31 cellular contexts compared by ENCODE assay signal in genomic region chr22:35488513-35488912, GRCh38. TPM values are rescaled to one million over a fixed set of nuclear protein-coding genes. Genes with fewer than 3 reads are reported as not detected.
A peak's percentile ranks its signal among the peaks of the same experiment; 100 is the strongest.
DNase-seq lines count a peak whose midpoint lies in the region; ATAC-seq and TF ChIP-seq lines count a peak whose summit lies in the region.
"Had no signal": no experiment of that assay in that cellular context is flagged by ENCODE, and none has a peak within 500 bp of the region (broad histone marks: within the 10 kb centered on the region; RNA-seq: fewer than 3 reads in every experiment).

No MANE protein-coding gene starts in this region.

- no peak for ATAC-seq in IMR-90 (ENCODE audit: low read depth)
- ATAC-seq in left colon = peak; percentile 73
- ATAC-seq: heart right ventricle had no signal

- H4K91ac ChIP-seq in IMR-90 (ENCODE audit: insufficient read depth, low read depth, low read length) = no peak overlapping the region

- no TSS peak for BruUV-seq in IMR-90 (replicated peaks; lab: Mats Ljungman, UMichigan)

- peaks cover 2% of the 10 kb centered on the region; the same call in 1 of the 2 replicates for H3K4me1 ChIP-seq in IMR-90 (ENCODE audit: control insufficient read depth, insufficient read depth, low read length)
- H3K4me1 ChIP-seq: A549, heart right ventricle, Peyer's patch, testis had no signal

- whole genome bisulfite sequencing in IMR-90 (ENCODE audit: extremely low coverage in 2 of 2, insufficient read length in 1 of 2), 2 experiments = 57% methylated on average over 3 of the region's 3 CpGs; no CpG with 5 or more reads in 1 of the 2 experiments

- H3K9ac ChIP-seq in IMR-90 (ENCODE audit: low read depth, low read length) = no peak overlapping the region

- H2AK5ac ChIP-seq in IMR-90 (ENCODE audit: low read depth, low read length) = no peak overlapping the region

- no peak overlapping the region for H2BK20ac ChIP-seq in IMR-90 (ENCODE audit: low read depth, low read length)

- no peak overlapping the region for H2BK5ac ChIP-seq in IMR-90 (ENCODE audit: low read depth, low read length, poor library complexity, severe bottlenecking)

- H3K9me3 ChIP-seq in IMR-90 (ENCODE audit: control insufficient read depth, insufficient read depth, low read length) = no peaks in the 10 kb centered on the region
- H3K9me3 ChIP-seq: esophagus muscularis mucosa, heart right ventricle, Peyer's patch, testis had no signal

- no peaks in the 10 kb centered on the region for H4K20me1 ChIP-seq in IMR-90 (ENCODE audit: insufficient read depth, low read length)

- no peaks in the 10 kb centered on the region for H3K36me3 ChIP-seq in IMR-90 (ENCODE audit: control insufficient read depth, insufficient read depth, low read length)
- H3K36me3 ChIP-seq: esophagus muscularis mucosa, heart right ventricle, Peyer's patch had no signal

- H2AK9ac ChIP-seq in IMR-90 (replicated peaks; ENCODE audit: low read depth, low read length, poor library complexity) = peak overlapping the region; percentile 55

- no peak overlapping the region for H3K14ac ChIP-seq in IMR-90 (replicated peaks; ENCODE audit: low read depth, low read length)

- H2BK120ac ChIP-seq in IMR-90 (ENCODE audit: low read depth, low read length) = no peak overlapping the region

- H3K9me1 ChIP-seq in IMR-90 (ENCODE audit: insufficient read depth, low read length) = no peaks in the 10 kb centered on the region

- H3K27ac ChIP-seq in IMR-90 (ENCODE audit: insufficient read depth, low read length) = no peak overlapping the region
- H3K27ac ChIP-seq: esophagus muscularis mucosa, heart right ventricle, Peyer's patch, testis had no signal

- dilution Hi-C loops in IMR-90 (cut with HindIII; ENCODE audit: low sequenced_read_pairs, unreplicated experiment) = no loop called here

- H3K56ac ChIP-seq in IMR-90 (ENCODE audit: extremely low read depth, insufficient read depth, low read length) = no peak overlapping the region

- no peak overlapping the region for H3K4me2 ChIP-seq in IMR-90 (ENCODE audit: low read depth, low read length)
- H3K4me2 ChIP-seq: A549, smooth muscle cell had no signal

- in situ Hi-C loops in IMR-90 (cut with MboI; ENCODE audit: low sequenced_read_pairs) = no loop called here

- H3K4ac ChIP-seq in IMR-90 (ENCODE audit: low read depth, low read length) = no peak overlapping the region

- no peak overlapping the region for H2AFZ ChIP-seq in IMR-90 (replicated peaks; ENCODE audit: low read length, poor library complexity)

- CTCF ChIA-PET in IMR-90 (lab: Yijun Ruan, JAX) = no interaction called here

- H3K4me3 ChIP-seq in IMR-90 (ENCODE audit: insufficient read depth, low read depth, low read length) = no peak overlapping the region
- H3K4me3 ChIP-seq: A549, esophagus muscularis mucosa, heart right ventricle, Peyer's patch, smooth muscle cell, testis had no signal

- H2BK15ac ChIP-seq in IMR-90 (ENCODE audit: low read depth, low read length) = no peak overlapping the region

- H3K27me3 ChIP-seq in IMR-90 (ENCODE audit: control insufficient read depth, insufficient read depth, low read length) = peaks cover 14% of the 10 kb centered on the region
- H3K27me3 ChIP-seq: esophagus muscularis mucosa, Peyer's patch, testis had no signal

- H3K79me1 ChIP-seq in IMR-90 (ENCODE audit: low read depth in 1 of 2, low read length in 2 of 2) = no peaks in the 10 kb centered on the region

- no peak overlapping the region for H3K18ac ChIP-seq in IMR-90 (ENCODE audit: low read depth, low read length)

- H4K5ac ChIP-seq in IMR-90 (ENCODE audit: low read depth, low read length) = no peak overlapping the region

- H4K8ac ChIP-seq in IMR-90 (ENCODE audit: low read depth in 2 of 2, low read length in 2 of 2) = no peak overlapping the region

- intact Hi-C loops in IMR-90 (cut with micrococcal nuclease) = no loop called here
- intact Hi-C loops in left colon (cut with DNase I, micrococcal nuclease) = no loop called here

- TF ChIP-seq CTCF in IMR-90 (conservative IDR thresholded peaks at IDR 0.05; ENCODE audit: low read depth, low read length) = no peak

- DNase-seq in NCI-H2107 treated with DMSO at 0.1 percent for 48 hours (lab: John Stamatoyannopoulos, UW; ENCODE audit: unreplicated experiment) = peak; percentile 29
- DNase-seq in NCI-H2107 (lab: John Stamatoyannopoulos, UW) = no peak
- no peak for DNase-seq in IMR-90
- DNase-seq in NCI-H510A treated with DMSO at 0.1 percent for 48 hours (lab: John Stamatoyannopoulos, UW) = peak; percentile 74
- DNase-seq in left colon = peak in 1 of 2 donors; percentile 28
- DNase-seq in SIG-M5 (lab: John Stamatoyannopoulos, UW) = no peak
- no peak for DNase-seq in HuH-7.5 (ENCODE audit: low spot score)
- no peak for DNase-seq in NCI-H524 treated with DMSO at 0.1 percent for 48 hours (lab: John Stamatoyannopoulos, UW)
- DNase-seq: activated CD4-positive, alpha-beta T cell treated with anti-CD3 and anti-CD28 coated beads, Interleukin-2, amount 10 ng/mL, durations not matched to agents 24 days and 14 days; activated CD8-positive, alpha-beta memory T cell treated with anti-CD3 and anti-CD28 coated beads for 24 hours; activated naive CD4-positive, alpha-beta T cell treated with anti-CD3 and anti-CD28 coated beads, Interleukin-2, amount 50 U/mL, for 16 hours; activated T-cell treated with anti-CD3 and anti-CD28 coated beads for 4 hours; AML-193; CD4-positive, CD25-positive, alpha-beta regulatory T cell; cerebellar nuclear complex; foreskin fibroblast; HCEC 1CT; heart right ventricle; Kasumi-1; kidney; NCI-H1694; Peyer's patch; stimulated activated naive CD4-positive, alpha-beta T cell treated with Interleukin-2 at 50 U/mL for 16 hours; T1000; testis had no signal

- no peak overlapping the region for H3K23ac ChIP-seq in IMR-90 (ENCODE audit: low read depth, low read length)

- TF ChIP-seq POLR2A in IMR-90 (IDR thresholded peaks at IDR 0.05; ENCODE audit: low read depth, low read length) = no peak

- POLR2A ChIA-PET in IMR-90 (lab: Charles Lee; ENCODE audit: unreplicated experiment) = no interaction called here

- no peak for TF ChIP-seq RAD21 in IMR-90 (IDR thresholded peaks at IDR 0.05; ENCODE audit: low read length)

TF ChIP-seq in IMR-90, 13 proteins besides CTCF, POLR2A, EP300 and RAD21:
- no peak for TF ChIP-seq RCOR1 (IDR thresholded peaks at IDR 0.05; ENCODE audit: insufficient replicate concordance, low read length)
- TF ChIP-seq CHD1 (IDR thresholded peaks at IDR 0.05; ENCODE audit: low read depth, low read length) = no peak
TF ChIP-seq in IMR-90: peak in this region for 0.

RNA-seq across cellular contexts. Expression of gene RASD2, which starts 52.1 kb away (rescaled TPM):
- total RNA-seq in IMR-90 (2012; rRNA removed) (under 0.01 TPM in 2 replicates), left colon (10 to 100 TPM; 12.9 to 24.5 TPM)
- polyA plus RNA-seq in IMR-90 (2012; rRNA removed) = 0.32 and 0.36 TPM in 2 replicates
- 0.21 and 0.26 TPM in 2 replicates for polyA plus RNA-seq in IMR-90 (2012; cell fraction: cytosol; rRNA removed)
- polyA plus RNA-seq in IMR-90 (2012; cell fraction: nucleus; rRNA removed; ENCODE audit: low replicate concordance) = 0.42 and 0.53 TPM in 2 replicates
- total RNA-seq: activated CD4-positive, alpha-beta T cell treated with anti-CD3 and anti-CD28 coated beads, Interleukin-2, amount 10 ng/mL, durations not matched to agents 24 days and 14 days; activated T-helper 2 cell treated with anti-CD3 and anti-CD28 coated beads, Interferon-gamma antibody, Interleukin-2, Interleukin-4, amounts not matched to agents 10 μg/mL and 5 μg/mL and 100 μg/mL, durations not matched to agents 14 hours and 24 hours and 36 hours; dermis microvascular lymphatic vessel endothelial cell; G401 had no signal
- polyA plus RNA-seq: smooth muscle cell had no signal

Comparison
In these comparisons a context has a peak if more than half of its experiments do, and no peak if none do; other contexts are left out.
1. DNase-seq: peak in NCI-H2107 treated with DMSO at 0.1 percent for 48 hours (single experiment) and NCI-H510A treated with DMSO at 0.1 percent for 48 hours (single experiment); none in NCI-H2107 (single experiment), IMR-90 (single experiment), SIG-M5 (single experiment), HuH-7.5 (single experiment) and NCI-H524 treated with DMSO at 0.1 percent for 48 hours (single experiment).
2. RNA of gene RASD2, which starts 52.1 kb away (total RNA-seq): 12.9 to 24.5 TPM in left colon; under 0.01 TPM in IMR-90; every median in the first group is over 10 times any median in the second.